ENCODE assay signal across 30 cellular contexts in genomic region chr3:100467133-100467532, GRCh38. TPM values are rescaled to one million over a fixed set of nuclear protein-coding genes. Genes with fewer than 3 reads are reported as not detected.
"Had no signal": no experiment of that assay in that cellular context is flagged by ENCODE, and none has a peak within 500 bp of the region (broad histone marks: within the 10 kb centered on the region; RNA-seq: fewer than 3 reads in every experiment).

No MANE protein-coding gene starts in this region.

- H3K27ac ChIP-seq: ovary, parathyroid adenoma, psoas muscle, stomach, thoracic aorta, thyroid gland, tibial nerve, upper lobe of left lung, vagina had no signal

- H2AFZ ChIP-seq: parathyroid adenoma had no signal

- FAIRE-seq: urothelium cell line had no signal

- H3K4me2 ChIP-seq: smooth muscle cell had no signal

- H3K27me3 ChIP-seq: ovary, spleen, stomach, thyroid gland, tibial nerve, upper lobe of left lung, vagina had no signal

- H3K27me3 Mint-ChIP-seq: progenitor cell of endocrine pancreas had no signal

- DNase-seq: naive B cell; naive thymus-derived CD8-positive, alpha-beta T cell; nephron progenitor cell; occipital lobe; ovary; psoas muscle; right cardiac atrium; spleen; stimulated activated CD4-positive, alpha-beta T cell treated with anti-CD3 and anti-CD28 coated beads, Interleukin-12 subunit alpha, Interleukin-12 subunit beta, amount 100 ng/mL, for 4 hours; stimulated activated CD4-positive, alpha-beta T cell treated with anti-CD3 and anti-CD28 coated beads, Interleukin-1b, Interleukin-23, amount 100 ng/mL, for 48 hours; stimulated activated CD4-positive, alpha-beta T cell treated with anti-CD3 and anti-CD28 coated beads, Interleukin-4, amount 100 ng/mL, for 1 hour; stimulated activated CD4-positive, alpha-beta T cell treated with anti-CD3 and anti-CD28 coated beads, Interleukin-4, amount 100 ng/mL, for 4 hours; stimulated activated CD8-positive, alpha-beta memory T cell treated with anti-CD3 and anti-CD28 coated beads, Interleukin-4, amount 100 ng/mL, for 48 hours; stimulated activated naive B cell treated with anti-CD40 and anti-IgM and Interleukin-4, amounts not matched to agents 10 μg/mL and 1 μg/mL and 100 μg/mL, for 72 hours; stimulated activated naive CD4-positive, alpha-beta T cell treated with Interleukin-2 at 50 U/mL for 16 hours; stomach; thyroid gland; trophoblast cell had no signal

- ATAC-seq: naive thymus-derived CD8-positive, alpha-beta T cell; psoas muscle; right cardiac atrium; sciatic nerve; stimulated activated naive B cell treated with anti-CD40 and anti-IgM and Interleukin-4, amounts not matched to agents 10 μg/mL and 1 μg/mL and 100 μg/mL, for 72 hours had no signal

- H3K9ac ChIP-seq: parathyroid adenoma had no signal

- H3K4me1 ChIP-seq: parathyroid adenoma, psoas muscle, thyroid gland, vagina had no signal

- H3K79me2 ChIP-seq: parathyroid adenoma had no signal

- H3K4me3 ChIP-seq: ovary, psoas muscle, skin epidermis, smooth muscle cell, stomach, thoracic aorta, thyroid gland, tibial nerve, upper lobe of left lung, vagina had no signal

- H3K4me1 Mint-ChIP-seq: nephron progenitor cell, neural crest cell had no signal

- H3K27ac Mint-ChIP-seq: naive B cell; naive thymus-derived CD8-positive, alpha-beta T cell; nephron progenitor cell; progenitor cell of endocrine pancreas; stimulated activated naive B cell treated with anti-CD40 and anti-IgM and Interleukin-4, amounts not matched to agents 10 μg/mL and 1 μg/mL and 100 μg/mL, for 72 hours; stimulated activated naive CD8-positive, alpha-beta T cell treated with anti-CD3 and anti-CD28 coated beads, Interleukin-15, Interleukin-2, amounts not matched to agents 100 ng/mL and 50 ng/mL, for 24 hours had no signal

- H3K36me3 ChIP-seq: ovary, spleen, stomach, thoracic aorta, thyroid gland, tibial nerve, upper lobe of left lung, vagina had no signal

- H3K4me3 Mint-ChIP-seq: naive B cell; naive thymus-derived CD8-positive, alpha-beta T cell; nephron progenitor cell; neural crest cell; stimulated activated naive B cell treated with anti-CD40 and anti-IgM and Interleukin-4, amounts not matched to agents 10 μg/mL and 1 μg/mL and 100 μg/mL, for 72 hours; stimulated activated naive CD8-positive, alpha-beta T cell treated with anti-CD3 and anti-CD28 coated beads, Interleukin-15, Interleukin-2, amounts not matched to agents 100 ng/mL and 50 ng/mL, for 24 hours had no signal

- H3K9me3 ChIP-seq: ovary, psoas muscle, thoracic aorta, thyroid gland, vagina had no signal

RNA-seq across cellular contexts. Expression of gene TMEM45A, which starts 25.3 kb away (rescaled TPM):
- polyA plus RNA-seq: naive thymus-derived CD8-positive, alpha-beta T cell had no signal
